8 cellular contexts compared by ENCODE assay signal in genomic region chr1:234925440-234926251, GRCh38.
DNase-seq lines count a peak whose midpoint lies in the region; ATAC-seq and TF ChIP-seq lines count a peak whose summit lies in the region.

No MANE protein-coding gene starts in this region.

- ATAC-seq in left lobe of liver (peak; percentile 49), HG02870 (IDR thresholded peaks at IDR 0.05; ENCODE audit: unreplicated experiment) (no peak)

- DNase-seq in ELR (ENCODE audit: low read depth) (peak; percentile 98), NCI-H460 (ENCODE audit: extremely low read depth, low read depth) (peak; percentile 12), cardiac fibroblast (ENCODE audit: low read depth in 2 of 2) (peak; percentile 97 to 99), left lobe of liver (ENCODE audit: low spot score) (peak; percentile 32), stromal cell of bone marrow (ENCODE audit: low read depth) (peak; percentile 97), NCI-H1930 (lab: John Stamatoyannopoulos, UW) (no peak), KG1 (lab: John Stamatoyannopoulos, UW) (no peak)

- no peak overlapping the region for H3K4me3 ChIP-seq in cardiac fibroblast (replicated peaks in 1 of 2; ENCODE audit: low read depth in 2 of 2, low read length in 2 of 2)

- no peak for TF ChIP-seq CTCF in cardiac fibroblast (IDR thresholded peaks at IDR 0.05; ENCODE audit: low read depth, low read length)

Comparison
In these comparisons a context has a peak if more than half of its experiments do, and no peak if none do; other contexts are left out.
1. DNase-seq: peak in ELR (single experiment), NCI-H460 (single experiment), cardiac fibroblast (2 of 2), left lobe of liver (single experiment) and stromal cell of bone marrow (single experiment); none in NCI-H1930 (0 of 2) and KG1 (single experiment).